ENCODE assay signal across 9 cellular contexts in genomic region chr5:31232273-31232888, GRCh38. TPM values are rescaled to one million over a fixed set of nuclear protein-coding genes. Genes with fewer than 3 reads are reported as not detected.
DNase-seq lines count a peak whose midpoint lies in the region; ATAC-seq and TF ChIP-seq lines count a peak whose summit lies in the region.
"Had no signal": no experiment of that assay in that cellular context is flagged by ENCODE, and none has a peak within 500 bp of the region (broad histone marks: within the 10 kb centered on the region; RNA-seq: fewer than 3 reads in every experiment).

No MANE protein-coding gene starts in this region.

- H4K91ac ChIP-seq in H9 (ENCODE audit: insufficient read length, low read depth, low read length): no peak overlapping the region

- H3K4me1 ChIP-seq in H9 (ENCODE audit: insufficient read depth, low read length): no peaks in the 10 kb centered on the region

- no peak overlapping the region for H3K23ac ChIP-seq in H9 (ENCODE audit: insufficient read length, low read depth, low read length)

- H3K23me2 ChIP-seq in H9 (ENCODE audit: insufficient read length, low read depth, low read length, poor library complexity, severe bottlenecking): no peaks in the 10 kb centered on the region

- H3K56ac ChIP-seq in H9 (ENCODE audit: insufficient read length, low read depth, low read length): no peak overlapping the region

- no peak for ATAC-seq in natural killer cell treated with Interleukin-12 subunit alpha and Interleukin-12 subunit beta and Interleukin-15 and Interleukin-18, amount 100 ng/mL, for 72 hours

- H4K8ac ChIP-seq in H9 (replicated peaks; ENCODE audit: insufficient read length, low read depth, low read length): no peak overlapping the region

- no peaks in the 10 kb centered on the region for H3K79me1 ChIP-seq in H9 (ENCODE audit: insufficient read depth, low read depth, low read length, poor library complexity, severe bottlenecking)

- TF ChIP-seq CTCF in H9 (conservative IDR thresholded peaks at IDR 0.05) (peak; percentile 90), fibroblast of villous mesenchyme (IDR thresholded peaks at IDR 0.05; ENCODE audit: insufficient read depth, low read depth, low read length) (peak; percentile 67)

- no peaks in the 10 kb centered on the region; the same call in 1 of the 2 replicates for H3K27me3 Mint-ChIP-seq in H9 (ENCODE audit: low read depth)
- H3K27me3 Mint-ChIP-seq in natural killer cell treated with Interleukin-12 subunit alpha and Interleukin-12 subunit beta and Interleukin-15 and Interleukin-18, amount 100 ng/mL, for 72 hours: no peaks in the 10 kb centered on the region
- H3K27me3 Mint-ChIP-seq: CD4-positive, CD25-positive, alpha-beta regulatory T cell had no signal

- no peak overlapping the region for H4K5ac ChIP-seq in H9 (ENCODE audit: insufficient read length, low read depth, low read length)

- no peak overlapping the region for H3T11ph ChIP-seq in H9 (ENCODE audit: low read length)

- no peaks in the 10 kb centered on the region for H4K20me1 ChIP-seq in H9 (ENCODE audit: control insufficient read depth, insufficient read depth, insufficient read length)

- no peaks in the 10 kb centered on the region for H3K79me2 ChIP-seq in H9 (ENCODE audit: insufficient read depth, low read length)

- no peak overlapping the region for H2BK120ac ChIP-seq in H9 (ENCODE audit: low read depth, low read length, poor library complexity, severe bottlenecking)

- H3K9me3 Mint-ChIP-seq in H9: no peaks in the 10 kb centered on the region
- peaks cover 8% of the 10 kb centered on the region for H3K9me3 Mint-ChIP-seq in natural killer cell treated with Interleukin-12 subunit alpha and Interleukin-12 subunit beta and Interleukin-15 and Interleukin-18, amount 100 ng/mL, for 72 hours

- H3K9me3 ChIP-seq in H9 (ENCODE audit: control insufficient read depth, low read depth, low read length): no peaks in the 10 kb centered on the region

- no peak overlapping the region for H2BK15ac ChIP-seq in H9 (ENCODE audit: low read depth, low read length)

- H3K4me3 Mint-ChIP-seq in H9: no peak overlapping the region
- no peak overlapping the region for H3K4me3 Mint-ChIP-seq in natural killer cell treated with Interleukin-12 subunit alpha and Interleukin-12 subunit beta and Interleukin-15 and Interleukin-18, amount 100 ng/mL, for 72 hours
- H3K4me3 Mint-ChIP-seq: CD4-positive, CD25-positive, alpha-beta regulatory T cell had no signal

- H3K27me3 ChIP-seq in H9 (ENCODE audit: insufficient read depth, low read length): no peaks in the 10 kb centered on the region

- H2AK5ac ChIP-seq in H9 (ENCODE audit: insufficient read length, low read length): no peak overlapping the region

- peaks cover 6 to 13% of the 10 kb centered on the region in 2 experiments for H3K4me1 Mint-ChIP-seq in H9
- H3K4me1 Mint-ChIP-seq in natural killer cell treated with Interleukin-12 subunit alpha and Interleukin-12 subunit beta and Interleukin-15 and Interleukin-18, amount 100 ng/mL, for 72 hours (ENCODE audit: low read depth in 2 of 2): no peaks in the 10 kb centered on the region
- H3K4me1 Mint-ChIP-seq: CD4-positive, CD25-positive, alpha-beta regulatory T cell had no signal

- no peak overlapping the region for H3K18ac ChIP-seq in H9 (ENCODE audit: insufficient read length, low read depth, low read length)

- no peak overlapping the region for H3K4ac ChIP-seq in H9 (ENCODE audit: low read depth, low read length)

- H3K4me3 ChIP-seq in fibroblast of villous mesenchyme (ENCODE audit: low read depth, low read length): no peak overlapping the region

- H2AFZ ChIP-seq in H9 (ENCODE audit: low read length): no peak overlapping the region

- no peak overlapping the region for H2BK12ac ChIP-seq in H9 (ENCODE audit: insufficient read length, low read depth, low read length)

- no CpG with 5 or more reads among the region's 4 CpGs for WGBS in H9 (ENCODE audit: extremely low coverage, insufficient read length, low lambda C conversion rate)

- no peak overlapping the region for H2BK5ac ChIP-seq in H9 (ENCODE audit: insufficient read length, low read length)

- no peak overlapping the region for H3K27ac Mint-ChIP-seq in H9
- H3K27ac Mint-ChIP-seq in natural killer cell treated with Interleukin-12 subunit alpha and Interleukin-12 subunit beta and Interleukin-15 and Interleukin-18, amount 100 ng/mL, for 72 hours: no peak overlapping the region
- H3K27ac Mint-ChIP-seq: CD4-positive, CD25-positive, alpha-beta regulatory T cell had no signal

- no peak overlapping the region for H3K14ac ChIP-seq in H9 (ENCODE audit: insufficient read depth, low read length)

- H3K4me2 ChIP-seq in H9 (ENCODE audit: insufficient read depth, insufficient read length, low read length): no peak overlapping the region

- H2BK20ac ChIP-seq in H9 (ENCODE audit: low read depth, low read length, poor library complexity, severe bottlenecking): no peak overlapping the region

- H3K9ac ChIP-seq in H9 (ENCODE audit: extremely low read depth, insufficient read length, low read length): no peak overlapping the region

- peaks cover 4 to 8% (median 4%) of the 10 kb centered on the region in 3 experiments; a peak in 3 of 7 replicates for H3K36me3 Mint-ChIP-seq in H9 (ENCODE audit: insufficient read depth in 1 of 3, low read depth in 3 of 3)
- H3K36me3 Mint-ChIP-seq in natural killer cell treated with Interleukin-12 subunit alpha and Interleukin-12 subunit beta and Interleukin-15 and Interleukin-18, amount 100 ng/mL, for 72 hours: no peaks in the 10 kb centered on the region
- H3K36me3 Mint-ChIP-seq: CD4-positive, CD25-positive, alpha-beta regulatory T cell had no signal

- DNase-seq in NCI-H2107 treated with DMSO at 0.1 percent for 48 hours (lab: John Stamatoyannopoulos, UW; ENCODE audit: unreplicated experiment) (peak; percentile 4), NCI-H2107 (lab: John Stamatoyannopoulos, UW) (no peak), H9 (peak; percentile 38), M059J (ENCODE audit: low read depth) (peak; percentile 68), SK-N-DZ (ENCODE audit: low spot score) (peak; percentile 63), fibroblast of villous mesenchyme (ENCODE audit: low read depth) (peak; percentile 36), putamen (ENCODE audit: low spot score) (peak; percentile 49)
- DNase-seq in natural killer cell treated with Interleukin-12 subunit alpha and Interleukin-12 subunit beta and Interleukin-15 and Interleukin-18, amount 100 ng/mL, for 72 hours (ENCODE audit: low spot score): no peak

- H3K27ac ChIP-seq in H9 (ENCODE audit: insufficient read length, low read depth, low read length): no peak overlapping the region

RNA-seq across cellular contexts. Expression of gene CDH6, which starts 38.9 kb away (rescaled TPM):
- total RNA-seq in H9 (2021) (10.8 and 11.7 TPM in 2 replicates), fibroblast of villous mesenchyme (3.9 and 4.3 TPM in 2 replicates)
- total RNA-seq in M059J (2014; rRNA removed; shearing (Covaris generic)): 5.8 and 8.9 TPM in 2 replicates
- polyA plus RNA-seq in SK-N-DZ (2014; cell fraction: cytosol; rRNA removed): 6.0 and 6.2 TPM in 2 replicates
- polyA plus RNA-seq in SK-N-DZ (2014; cell fraction: nucleus; rRNA removed): 3.6 and 3.8 TPM in 2 replicates
- not detected for total RNA-seq in natural killer cell treated with Interleukin-12 subunit alpha and Interleukin-12 subunit beta and Interleukin-15 and Interleukin-18, amount 100 ng/mL, for 72 hours
- total RNA-seq: CD4-positive, CD25-positive, alpha-beta regulatory T cell had no signal
- polyA plus RNA-seq: CD4-positive, CD25-positive, alpha-beta regulatory T cell had no signal

Comparison
In these comparisons a context has a peak if more than half of its experiments do, and no peak if none do; other contexts are left out.
1. DNase-seq: peak in NCI-H2107 treated with DMSO at 0.1 percent for 48 hours (single experiment), H9 (single experiment), M059J (single experiment), SK-N-DZ (single experiment), fibroblast of villous mesenchyme (single experiment) and putamen (single experiment); none in NCI-H2107 (single experiment) and natural killer cell treated with Interleukin-12 subunit alpha and Interleukin-12 subunit beta and Interleukin-15 and Interleukin-18, amount 100 ng/mL, for 72 hours (single experiment).